Comparison of ENCODE assay signal across 8 cellular contexts in the genomic region with DNA sequence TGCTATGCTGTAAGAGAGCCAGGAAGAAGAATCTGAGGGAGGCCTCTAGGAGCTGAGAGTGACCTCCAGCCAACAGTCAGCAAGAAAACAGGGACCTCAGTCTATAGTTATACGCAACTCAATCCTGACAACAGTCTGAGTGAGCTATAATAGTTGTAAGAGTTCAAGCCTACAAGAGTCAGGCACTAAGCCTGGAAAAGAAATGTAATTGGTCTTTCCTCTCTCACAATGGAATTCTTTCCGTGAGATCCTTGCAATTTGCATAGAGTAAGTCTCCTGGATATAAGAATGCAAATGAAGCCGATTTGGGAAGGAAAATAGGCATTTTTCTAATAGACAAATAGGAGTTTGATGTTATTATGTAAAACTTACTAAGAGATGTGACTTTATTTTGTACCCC.
"Had no signal": no experiment of that assay in that cellular context is flagged by ENCODE, and none has a peak within 500 bp of the region (broad histone marks: within the 10 kb centered on the region; RNA-seq: fewer than 3 reads in every experiment).

No MANE protein-coding gene starts in this region.

- H3K4me3 Mint-ChIP-seq: H9, HFFc6 had no signal

- H3K27ac Mint-ChIP-seq: H9, HFFc6 had no signal

- ATAC-seq: HCT116, K562 had no signal

- DNase-seq: GOT3, H9, HFFc6, IMR-90, KG1 had no signal

- H3K27ac ChIP-seq: HL-60 had no signal

- H3K4me3 ChIP-seq: K562 had no signal

- H3K9me3 Mint-ChIP-seq: H9 had no signal
